8 cellular contexts compared by ENCODE assay signal in the genomic region with DNA sequence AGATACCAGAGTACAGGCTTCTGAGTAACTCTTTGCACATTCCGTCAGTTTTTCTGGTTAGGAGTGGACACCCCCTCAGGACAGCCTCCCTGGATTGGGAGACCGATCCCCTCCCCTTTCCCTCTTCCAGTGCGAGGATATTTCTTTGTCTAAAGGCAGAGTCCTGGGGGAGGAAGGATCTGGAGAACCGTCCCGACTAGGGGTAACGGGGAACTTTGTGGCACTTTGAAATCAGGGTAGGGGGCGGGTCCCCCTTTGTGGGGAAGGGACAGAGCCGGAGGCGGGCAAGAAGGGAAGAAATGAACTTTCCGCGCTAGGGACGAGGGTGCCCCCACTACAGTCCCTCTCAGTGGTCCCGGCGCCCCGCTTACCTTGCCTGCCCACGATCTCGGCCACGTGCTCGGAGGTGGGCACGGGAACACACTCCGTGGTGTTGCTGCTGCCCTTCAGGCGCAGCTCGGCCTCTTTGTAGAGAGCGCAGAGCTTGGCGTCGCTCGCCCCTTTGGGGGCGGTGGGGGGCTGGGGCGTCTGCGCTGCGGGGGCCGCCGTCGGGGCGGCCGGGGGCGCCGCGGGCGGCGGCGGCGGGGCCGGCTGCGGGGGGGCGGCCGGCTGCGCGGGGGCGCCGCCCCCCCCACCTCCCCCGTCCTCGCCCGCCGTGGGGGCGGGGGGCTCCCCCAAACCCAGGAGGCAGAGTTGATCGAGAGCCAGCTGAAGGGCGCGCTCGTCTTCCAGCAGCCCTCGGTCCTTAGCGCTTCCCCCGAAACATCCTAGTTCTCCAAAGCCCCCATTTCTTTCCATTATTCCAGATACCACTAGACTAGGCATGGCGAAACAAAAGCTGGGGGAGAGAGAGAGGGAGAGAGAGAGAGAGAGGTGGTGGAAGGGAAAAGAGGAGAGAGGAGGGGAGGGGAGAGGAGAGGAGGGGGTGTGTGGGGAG. TPM values are rescaled to one million over a fixed set of nuclear protein-coding genes. Genes with fewer than 3 reads are reported as not detected.
A peak's percentile ranks its signal among the peaks of the same experiment; 100 is the strongest.
DNase-seq lines count a peak whose midpoint lies in the region; ATAC-seq and TF ChIP-seq lines count a peak whose summit lies in the region.

No MANE protein-coding gene starts in this region.

- POLR2A ChIA-PET in activated CD4-positive, alpha-beta memory T cell treated with anti-CD3 and anti-CD28 coated beads for 36 hours (lab: Charles Lee) = no interaction called here

- H3K4me3 ChIP-seq in kidney epithelial cell (ENCODE audit: low read depth, low read length) = peak overlapping the region; percentile 72
- peak overlapping the region; percentile 77 for H3K4me3 ChIP-seq in upper lobe of right lung

- CTCF ChIA-PET in activated CD4-positive, alpha-beta memory T cell treated with anti-CD3 and anti-CD28 coated beads for 36 hours (lab: Charles Lee) = interaction anchor here (1.0 kb wide), 2 partner anchors 28 to 144 kb away, joined by 4 read pairs; a partner anchor contains a TSS

- H3K9me3 Mint-ChIP-seq in activated T-cell treated with anti-CD3 and anti-CD28 coated beads, Interleukin-2, amount 50 U/mL, for 72 hours = no peaks in the 10 kb centered on the region
- H3K9me3 Mint-ChIP-seq in activated CD4-positive, alpha-beta memory T cell treated with anti-CD3 and anti-CD28 coated beads for 36 hours = no peaks in the 10 kb centered on the region

- peaks cover 5% of the 10 kb centered on the region for H3K4me1 Mint-ChIP-seq in activated T-cell treated with anti-CD3 and anti-CD28 coated beads, Interleukin-2, amount 50 U/mL, for 72 hours (ENCODE audit: low read depth)
- peaks cover 6% of the 10 kb centered on the region for H3K4me1 Mint-ChIP-seq in activated CD4-positive, alpha-beta memory T cell treated with anti-CD3 and anti-CD28 coated beads for 36 hours (ENCODE audit: low read depth)

- no peaks in the 10 kb centered on the region for H3K9me3 ChIP-seq in upper lobe of right lung

- H3K27me3 ChIP-seq in kidney epithelial cell (ENCODE audit: control insufficient read depth, insufficient read depth, low read length) = no peaks in the 10 kb centered on the region
- no peaks in the 10 kb centered on the region for H3K27me3 ChIP-seq in upper lobe of right lung

- peaks cover under 1% of the 10 kb centered on the region for H3K36me3 ChIP-seq in kidney epithelial cell (ENCODE audit: control insufficient read depth, insufficient read depth, low read length)
- H3K36me3 ChIP-seq in upper lobe of right lung = no peaks in the 10 kb centered on the region

- no peak overlapping the region for H3K27ac Mint-ChIP-seq in activated T-cell treated with anti-CD3 and anti-CD28 coated beads, Interleukin-2, amount 50 U/mL, for 72 hours
- H3K27ac Mint-ChIP-seq in activated CD4-positive, alpha-beta memory T cell treated with anti-CD3 and anti-CD28 coated beads for 36 hours = no peak overlapping the region

- TF ChIP-seq CTCF in kidney epithelial cell (IDR thresholded peaks at IDR 0.05; ENCODE audit: insufficient read depth, low read length, poor library complexity, severe bottlenecking) (no peak), upper lobe of right lung (IDR thresholded peaks at IDR 0.05) (no peak)

- no peak for ATAC-seq in activated T-cell treated with anti-CD3 and anti-CD28 coated beads, Interleukin-2, amount 50 U/mL, for 72 hours (replicated peaks in 1 of 2)
- ATAC-seq in upper lobe of right lung (no peak), HG02852 (IDR thresholded peaks at IDR 0.05; ENCODE audit: unreplicated experiment) (no peak)

- H3K4me1 ChIP-seq in upper lobe of right lung = peaks cover 19% of the 10 kb centered on the region

- peak overlapping the region; percentile 87 to 89 for H3K4me3 Mint-ChIP-seq in activated T-cell treated with anti-CD3 and anti-CD28 coated beads, Interleukin-2, amount 50 U/mL, for 72 hours
- peak overlapping the region; percentile 73 for H3K4me3 Mint-ChIP-seq in activated CD4-positive, alpha-beta memory T cell treated with anti-CD3 and anti-CD28 coated beads for 36 hours

- H3K27me3 Mint-ChIP-seq in activated T-cell treated with anti-CD3 and anti-CD28 coated beads, Interleukin-2, amount 50 U/mL, for 72 hours (ENCODE audit: low read depth) = peaks cover 66% of the 10 kb centered on the region
- H3K27me3 Mint-ChIP-seq in activated CD4-positive, alpha-beta memory T cell treated with anti-CD3 and anti-CD28 coated beads for 36 hours = peaks cover 27% of the 10 kb centered on the region

- intact Hi-C loops in activated CD4-positive, alpha-beta memory T cell treated with anti-CD3 and anti-CD28 coated beads for 36 hours (cut with micrococcal nuclease) = no loop called here
- intact Hi-C loops in upper lobe of right lung (cut with DNase I) = no loop called here

- H3K27ac ChIP-seq in upper lobe of right lung = no peak overlapping the region

- no peaks in the 10 kb centered on the region for H3K36me3 Mint-ChIP-seq in activated T-cell treated with anti-CD3 and anti-CD28 coated beads, Interleukin-2, amount 50 U/mL, for 72 hours (ENCODE audit: insufficient read depth in 2 of 2)
- H3K36me3 Mint-ChIP-seq in activated CD4-positive, alpha-beta memory T cell treated with anti-CD3 and anti-CD28 coated beads for 36 hours = no peaks in the 10 kb centered on the region

- DNase-seq in activated T-cell treated with anti-CD3 and anti-CD28 coated beads, Interleukin-2, amount 50 U/mL, for 72 hours = no peak
- DNase-seq in activated T-cell treated with anti-CD3 and anti-CD28 coated beads, Interleukin-2, amount 50 U/mL, for 48 hours = no peak
- DNase-seq in activated CD4-positive, alpha-beta memory T cell treated with anti-CD3 and anti-CD28 coated beads for 36 hours = no peak
- no peak for DNase-seq in kidney epithelial cell (ENCODE audit: low read depth)
- no peak for DNase-seq in upper lobe of right lung
- no peak for DNase-seq in HCEC 1CT
- DNase-seq in GM03348 (ENCODE audit: low spot score) = no peak

RNA-seq across cellular contexts. Expression of a gene that starts 0.8 kb away (rescaled TPM):
- total RNA-seq in activated T-cell treated with anti-CD3 and anti-CD28 coated beads, Interleukin-2, amount 50 U/mL, for 72 hours = under 1 TPM; 0.31 to 0.97 TPM
- total RNA-seq in activated CD4-positive, alpha-beta memory T cell treated with anti-CD3 and anti-CD28 coated beads for 36 hours = under 1 TPM; 0.43 to 0.51 TPM
- total RNA-seq in kidney epithelial cell (34.5 and 34.6 TPM in 2 replicates), upper lobe of right lung (0.52 TPM)

RNA-seq across cellular contexts. Expression of a gene that starts 20.5 kb away (rescaled TPM):
- under 1 TPM; 0.53 to 0.95 TPM for total RNA-seq in activated T-cell treated with anti-CD3 and anti-CD28 coated beads, Interleukin-2, amount 50 U/mL, for 72 hours
- total RNA-seq in activated CD4-positive, alpha-beta memory T cell treated with anti-CD3 and anti-CD28 coated beads for 36 hours = under 1 TPM; 0.52 to 0.56 TPM
- total RNA-seq in kidney epithelial cell = 30.4 and 46.0 TPM in 2 replicates
- 62.0 TPM for total RNA-seq in upper lobe of right lung

RNA-seq across cellular contexts. Expression of a gene that starts 26.9 kb away (rescaled TPM):
- total RNA-seq in activated T-cell treated with anti-CD3 and anti-CD28 coated beads, Interleukin-2, amount 50 U/mL, for 72 hours = 10 to 100 TPM; 58.7 to 61.8 TPM
- 10 to 100 TPM; 61.4 to 65.1 TPM for total RNA-seq in activated CD4-positive, alpha-beta memory T cell treated with anti-CD3 and anti-CD28 coated beads for 36 hours
- total RNA-seq in kidney epithelial cell = 96.5 and 108 TPM in 2 replicates
- 49.7 TPM for total RNA-seq in upper lobe of right lung

RNA-seq across cellular contexts. Expression of a gene that starts 27.8 kb away (rescaled TPM):
- total RNA-seq in activated T-cell treated with anti-CD3 and anti-CD28 coated beads, Interleukin-2, amount 50 U/mL, for 72 hours = 10 to 100 TPM; 31.4 to 42.6 TPM
- total RNA-seq in activated CD4-positive, alpha-beta memory T cell treated with anti-CD3 and anti-CD28 coated beads for 36 hours = 10 to 100 TPM; 32.7 to 32.9 TPM
- total RNA-seq in kidney epithelial cell = 28.2 and 30.5 TPM in 2 replicates
- total RNA-seq in upper lobe of right lung = 37.0 TPM

RNA-seq across cellular contexts. Expression of a gene that starts 33.1 kb away (rescaled TPM):
- total RNA-seq in activated T-cell treated with anti-CD3 and anti-CD28 coated beads, Interleukin-2, amount 50 U/mL, for 72 hours = 100 to 1,000 TPM; 125 to 159 TPM
- total RNA-seq in activated CD4-positive, alpha-beta memory T cell treated with anti-CD3 and anti-CD28 coated beads for 36 hours = 100 to 1,000 TPM; 210 to 211 TPM
- 251 and 280 TPM in 2 replicates for total RNA-seq in kidney epithelial cell
- total RNA-seq in upper lobe of right lung = 235 TPM

Comparison
In these comparisons a context has a peak if more than half of its experiments do, and no peak if none do; other contexts are left out.
1. RNA of a gene that starts 0.8 kb away (total RNA-seq): 34.5 to 34.6 TPM in kidney epithelial cell; 0.31 to 0.97 TPM in activated T-cell treated with anti-CD3 and anti-CD28 coated beads, Interleukin-2, amount 50 U/mL, for 72 hours, 0.52 TPM in upper lobe of right lung (single experiment) and 0.43 to 0.51 TPM in activated CD4-positive, alpha-beta memory T cell treated with anti-CD3 and anti-CD28 coated beads for 36 hours; every median in the first group is over 10 times any median in the second.
2. RNA of a gene that starts 20.5 kb away (total RNA-seq): 62.0 TPM in upper lobe of right lung (single experiment) and 30.4 to 46.0 TPM in kidney epithelial cell; 0.53 to 0.95 TPM in activated T-cell treated with anti-CD3 and anti-CD28 coated beads, Interleukin-2, amount 50 U/mL, for 72 hours and 0.52 to 0.56 TPM in activated CD4-positive, alpha-beta memory T cell treated with anti-CD3 and anti-CD28 coated beads for 36 hours; every median in the first group is over 10 times any median in the second.